ENCODE assay signal across 3 cellular contexts in genomic region chr7:76395605-76396004, GRCh38. TPM values are rescaled to one million over a fixed set of nuclear protein-coding genes. Genes with fewer than 3 reads are reported as not detected.
"Had no signal": no experiment of that assay in that cellular context is flagged by ENCODE, and none has a peak within 500 bp of the region (broad histone marks: within the 10 kb centered on the region; RNA-seq: fewer than 3 reads in every experiment).

No MANE protein-coding gene starts in this region.

RNA-seq across cellular contexts. Expression of gene SSC4D, which starts 13.9 kb away (rescaled TPM):
- total RNA-seq: naive thymus-derived CD8-positive, alpha-beta T cell had no signal

RNA-seq across cellular contexts. Expression of gene ZP3, which starts 29.1 kb away (rescaled TPM):
- total RNA-seq: chondrocyte, skeletal muscle tissue had no signal
